10 cellular contexts compared by ENCODE assay signal in genomic region chr14:93090826-93091583, GRCh38. TPM values are rescaled to one million over a fixed set of nuclear protein-coding genes. Genes with fewer than 3 reads are reported as not detected.
DNase-seq lines count a peak whose midpoint lies in the region; ATAC-seq and TF ChIP-seq lines count a peak whose summit lies in the region.
"Had no signal": no experiment of that assay in that cellular context is flagged by ENCODE, and none has a peak within 500 bp of the region (broad histone marks: within the 10 kb centered on the region; RNA-seq: fewer than 3 reads in every experiment).

No MANE protein-coding gene starts in this region.

- no peak for TF ChIP-seq CTCF in CD8-positive, alpha-beta T cell (IDR thresholded peaks at IDR 0.05)

- POLR2A ChIA-PET in CD8-positive, alpha-beta T cell (lab: Charles Lee), result interaction anchor here (0.7 to 1.2 kb wide), 2 partner anchors 8 to 22 kb away, joined by 3 to 5 read pairs; no protein-coding TSS in a partner anchor

- H2BK120ac ChIP-seq in neuronal stem cell (ENCODE audit: low read depth, low read length), result no peak overlapping the region

- no peak overlapping the region for H4K91ac ChIP-seq in neuronal stem cell (ENCODE audit: low read depth, low read length, poor library complexity)

- H3K27ac Mint-ChIP-seq in CD8-positive, alpha-beta T cell, result peak overlapping the region; percentile 60

- no peak for ATAC-seq in CD8-positive, alpha-beta T cell
- no peak for ATAC-seq in GM21381 (IDR thresholded peaks at IDR 0.05; ENCODE audit: unreplicated experiment)
- no peak for ATAC-seq in activated CD4-positive, CD25-positive, alpha-beta regulatory T cell treated with anti-CD3 and anti-CD28 coated beads, Interleukin-2, amount 50 U/mL, for 24 hours

- no peaks in the 10 kb centered on the region for H3K36me3 ChIP-seq in CD8-positive, alpha-beta T cell (ENCODE audit: insufficient read depth, low read length)
- H3K36me3 ChIP-seq in esophagus (ENCODE audit: control insufficient read depth in 2 of 2, insufficient read depth in 2 of 2, low read length in 1 of 2) (no peaks in the 10 kb centered on the region), neuronal stem cell (replicated peaks in 1 of 2; ENCODE audit: control insufficient read depth in 2 of 2, insufficient read depth in 2 of 2, low read length in 2 of 2) (no peaks in the 10 kb centered on the region)
- H3K36me3 ChIP-seq: adrenal gland had no signal

- peaks cover 3% of the 10 kb centered on the region for H3K79me1 ChIP-seq in neuronal stem cell (ENCODE audit: low read depth, low read length)

- intact Hi-C loops in CD8-positive, alpha-beta T cell (cut with DNase I, micrococcal nuclease), result no loop called here

- H3K4me3 ChIP-seq in CD8-positive, alpha-beta T cell (ENCODE audit: low read depth, low read length), result no peak overlapping the region
- no peak overlapping the region for H3K4me3 ChIP-seq in esophagus (ENCODE audit: low read depth in 1 of 2, low read length in 2 of 2)
- no peak overlapping the region for H3K4me3 ChIP-seq in neuronal stem cell (ENCODE audit: low read length in 2 of 2)
- H3K4me3 ChIP-seq: adrenal gland had no signal

- no peak overlapping the region for H2AFZ ChIP-seq in neuronal stem cell (ENCODE audit: low read length)

- H2BK12ac ChIP-seq in neuronal stem cell (ENCODE audit: low read length), result no peak overlapping the region

- H3K18ac ChIP-seq in neuronal stem cell (ENCODE audit: low read length), result peak overlapping the region; percentile 78

- DNase-seq in CD8-positive, alpha-beta T cell, result no peak
- DNase-seq in NCI-H345 (lab: John Stamatoyannopoulos, UW), result peak; percentile 37
- DNase-seq in neuronal stem cell (ENCODE audit: low spot score), result no peak
- DNase-seq in cerebellar nuclear complex (lab: John Stamatoyannopoulos, UW), result no peak
- no peak for DNase-seq in OCI-M1 (lab: John Stamatoyannopoulos, UW)
- DNase-seq: Calu3 had no signal

- no peak overlapping the region for H2BK15ac ChIP-seq in neuronal stem cell (ENCODE audit: low read length)

- no peaks in the 10 kb centered on the region for H3K9me3 Mint-ChIP-seq in CD8-positive, alpha-beta T cell

- peaks cover 16% of the 10 kb centered on the region for H3K4me1 ChIP-seq in CD8-positive, alpha-beta T cell (ENCODE audit: insufficient read depth, low read length)
- H3K4me1 ChIP-seq in esophagus (ENCODE audit: control insufficient read depth in 2 of 2, insufficient read depth in 2 of 2, low read length in 1 of 2), result peaks cover 20 to 31% of the 10 kb centered on the region in 2 donors
- peaks cover 0 to 14% of the 10 kb centered on the region in 2 donors for H3K4me1 ChIP-seq in neuronal stem cell (ENCODE audit: control insufficient read depth in 2 of 2, insufficient read depth in 1 of 2, low read depth in 1 of 2, low read length in 2 of 2)

- peaks cover 59% of the 10 kb centered on the region for H3K4me1 Mint-ChIP-seq in CD8-positive, alpha-beta T cell (ENCODE audit: low read depth)

- no peak overlapping the region for H4K8ac ChIP-seq in neuronal stem cell (ENCODE audit: low read depth, low read length)

- H3K14ac ChIP-seq in neuronal stem cell (ENCODE audit: low read length), result no peak overlapping the region

- no peak overlapping the region for H3K4me2 ChIP-seq in neuronal stem cell (ENCODE audit: insufficient read depth, low read length, poor library complexity, severe bottlenecking)

- H3K27ac ChIP-seq in CD8-positive, alpha-beta T cell (ENCODE audit: low read depth, low read length), result no peak overlapping the region
- peak overlapping the region; percentile 12 to 70 for H3K27ac ChIP-seq in esophagus (ENCODE audit: low read depth in 2 of 2, low read length in 1 of 2)
- H3K27ac ChIP-seq in neuronal stem cell (replicated peaks; ENCODE audit: low read length), result no peak overlapping the region

- H3K23ac ChIP-seq in neuronal stem cell (ENCODE audit: low read depth, low read length, poor library complexity), result no peak overlapping the region

- H3K9ac ChIP-seq in neuronal stem cell (ENCODE audit: low read depth, low read length, poor library complexity), result no peak overlapping the region

- H3K9me3 ChIP-seq in CD8-positive, alpha-beta T cell (ENCODE audit: low read length), result no peaks in the 10 kb centered on the region
- H3K9me3 ChIP-seq in esophagus (ENCODE audit: control insufficient read depth in 2 of 2, insufficient read depth in 1 of 2, low read depth in 1 of 2, low read length in 1 of 2) (no peaks in the 10 kb centered on the region), neuronal stem cell (replicated peaks in 1 of 2; ENCODE audit: control insufficient read depth in 2 of 2, insufficient read depth in 1 of 2, low read depth in 1 of 2, low read length in 2 of 2) (peaks cover 0 to 2% of the 10 kb centered on the region in 2 donors)
- H3K9me3 ChIP-seq: adrenal gland had no signal

- no peaks in the 10 kb centered on the region for H3K36me3 Mint-ChIP-seq in CD8-positive, alpha-beta T cell

- no peak overlapping the region for H3K4me3 Mint-ChIP-seq in CD8-positive, alpha-beta T cell

- no peak overlapping the region for H2BK5ac ChIP-seq in neuronal stem cell (ENCODE audit: low read length)

- H3K4ac ChIP-seq in neuronal stem cell (ENCODE audit: low read length), result no peak overlapping the region

- CTCF ChIA-PET in CD8-positive, alpha-beta T cell (lab: Charles Lee), result interaction anchor here (9.8 kb wide), 1 partner anchor 21 kb away, joined by 84 read pairs; no protein-coding TSS in a partner anchor

- no peaks in the 10 kb centered on the region for H3K27me3 ChIP-seq in CD8-positive, alpha-beta T cell (ENCODE audit: insufficient read depth, low read length)
- H3K27me3 ChIP-seq in esophagus (ENCODE audit: control insufficient read depth in 1 of 2, insufficient read depth in 2 of 2, low read length in 2 of 2) (no peaks in the 10 kb centered on the region), neuronal stem cell (ENCODE audit: control insufficient read depth in 3 of 3, insufficient read depth in 3 of 3, low read depth in 1 of 3, low read length in 3 of 3) (no peaks in the 10 kb centered on the region)
- H3K27me3 ChIP-seq: adrenal gland had no signal

- peak overlapping the region; percentile 47 for H2AK5ac ChIP-seq in neuronal stem cell (ENCODE audit: low read depth, low read length)

- no peaks in the 10 kb centered on the region for H3K27me3 Mint-ChIP-seq in CD8-positive, alpha-beta T cell (ENCODE audit: low read depth)

- WGBS in esophagus, 2 donors, result 51 to 60% methylated on average over 13 of the region's 13 CpGs
- WGBS in neuronal stem cell (ENCODE audit: extremely low coverage in 2 of 2, insufficient read length in 2 of 2, insufficient replicate concordance in 1 of 2), 2 donors, result no CpG with 5 or more reads among the region's 13 CpGs

RNA-seq across cellular contexts. Expression of gene ITPK1, which starts 24.7 kb away (rescaled TPM):
- total RNA-seq in CD8-positive, alpha-beta T cell, result 10 to 100 TPM; 24.9 to 27.9 TPM
- 10 to 100 TPM; 15.8 to 22.4 TPM for polyA plus RNA-seq in esophagus
- 22.2 TPM for polyA plus RNA-seq in neuronal stem cell (2013, experiment 1 of 2)
- 24.0 TPM for polyA plus RNA-seq in neuronal stem cell (2013, experiment 2 of 2)

Comparison
In these comparisons a context has a peak if more than half of its experiments do, and no peak if none do; other contexts are left out.
1. H3K27ac ChIP-seq: peak in esophagus (2 of 2); none in CD8-positive, alpha-beta T cell (single experiment) and neuronal stem cell (single experiment).